In genomic region chr16:21680714-21681113, GRCh38 we compare ENCODE assay signal across 7 cellular contexts. TPM values are rescaled to one million over a fixed set of nuclear protein-coding genes. Genes with fewer than 3 reads are reported as not detected.
"Had no signal": no experiment of that assay in that cellular context is flagged by ENCODE, and none has a peak within 500 bp of the region (broad histone marks: within the 10 kb centered on the region; RNA-seq: fewer than 3 reads in every experiment).

No MANE protein-coding gene starts in this region.

RNA-seq across cellular contexts. Expression of gene OTOA, which starts 16.9 kb away (rescaled TPM):
- total RNA-seq: GM23248, H4, H7, HFFc6 had no signal
- polyA plus RNA-seq: GM23248 had no signal

RNA-seq across cellular contexts. Expression of gene IGSF6, which starts 28.3 kb away (rescaled TPM):
- total RNA-seq: GM23248, GM23338, H1, H4, H7, H9, HFFc6 had no signal
- polyA plus RNA-seq: H1 had no signal
